1 cellular context compared by ENCODE assay signal in the genomic region with DNA sequence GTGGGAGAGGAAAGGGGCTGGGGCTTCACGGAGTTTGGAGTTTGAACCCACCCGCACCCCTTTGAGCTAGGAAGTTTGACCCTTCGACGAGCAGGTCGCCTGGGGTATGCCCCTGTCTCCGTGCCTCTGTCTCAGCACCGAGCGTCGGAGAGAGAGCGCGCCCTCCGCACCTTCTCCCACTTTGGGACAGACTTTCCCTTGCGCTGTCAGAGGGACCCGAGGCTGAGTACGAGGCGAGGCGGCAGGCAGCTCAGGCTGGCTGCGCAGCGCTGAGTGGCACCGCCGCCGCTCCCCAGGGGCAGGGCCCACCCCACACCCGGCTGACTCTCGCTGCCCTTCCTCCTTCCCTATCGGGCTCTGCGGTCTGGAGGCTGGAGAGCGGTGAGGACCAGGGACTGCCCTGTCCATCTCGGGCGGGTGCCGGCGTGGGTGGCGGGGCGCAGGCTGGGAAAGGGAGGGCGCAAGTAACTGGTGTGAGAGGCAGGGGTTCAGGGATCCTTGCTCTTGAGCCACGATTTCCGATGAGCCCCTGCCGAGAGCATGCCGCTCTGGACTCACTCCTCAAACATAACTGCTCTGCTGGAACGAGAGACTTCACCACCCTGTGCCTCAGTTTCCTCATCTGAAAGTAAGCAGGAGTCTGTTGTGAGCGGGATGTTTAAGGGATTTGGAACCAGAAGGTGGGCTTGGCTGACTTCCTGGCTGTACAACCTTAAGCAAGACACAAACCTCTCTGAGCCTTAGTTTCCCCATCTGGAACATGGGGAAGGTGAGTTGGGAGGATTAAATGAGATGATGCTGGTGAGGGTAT.
TF ChIP-seq lines count a peak whose summit lies in the region.

No MANE protein-coding gene starts in this region.

TF ChIP-seq in HepG2, 621 proteins besides CTCF, POLR2A, EP300 and RAD21 (continued from another document and continues in another):
- TF ChIP-seq, protein P1, sequence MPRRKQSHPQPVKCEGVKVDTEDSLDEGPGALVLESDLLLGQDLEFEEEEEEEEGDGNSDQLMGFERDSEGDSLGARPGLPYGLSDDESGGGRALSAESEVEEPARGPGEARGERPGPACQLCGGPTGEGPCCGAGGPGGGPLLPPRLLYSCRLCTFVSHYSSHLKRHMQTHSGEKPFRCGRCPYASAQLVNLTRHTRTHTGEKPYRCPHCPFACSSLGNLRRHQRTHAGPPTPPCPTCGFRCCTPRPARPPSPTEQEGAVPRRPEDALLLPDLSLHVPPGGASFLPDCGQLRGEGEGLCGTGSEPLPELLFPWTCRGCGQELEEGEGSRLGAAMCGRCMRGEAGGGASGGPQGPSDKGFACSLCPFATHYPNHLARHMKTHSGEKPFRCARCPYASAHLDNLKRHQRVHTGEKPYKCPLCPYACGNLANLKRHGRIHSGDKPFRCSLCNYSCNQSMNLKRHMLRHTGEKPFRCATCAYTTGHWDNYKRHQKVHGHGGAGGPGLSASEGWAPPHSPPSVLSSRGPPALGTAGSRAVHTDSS (CRISPR knock-in tag; conservative IDR thresholded peaks at IDR 0.05) = no peak
- TF ChIP-seq ZSCAN21 (CRISPR knock-in tag; IDR thresholded peaks at IDR 0.05; ENCODE audit: borderline replicate concordance) = no peak
- no peak for TF ChIP-seq PPARG (CRISPR knock-in tag; conservative IDR thresholded peaks at IDR 0.05)
- TF ChIP-seq UBTF (CRISPR knock-in tag; IDR thresholded peaks at IDR 0.05) = peak; percentile 81
- TF ChIP-seq, protein P2, sequence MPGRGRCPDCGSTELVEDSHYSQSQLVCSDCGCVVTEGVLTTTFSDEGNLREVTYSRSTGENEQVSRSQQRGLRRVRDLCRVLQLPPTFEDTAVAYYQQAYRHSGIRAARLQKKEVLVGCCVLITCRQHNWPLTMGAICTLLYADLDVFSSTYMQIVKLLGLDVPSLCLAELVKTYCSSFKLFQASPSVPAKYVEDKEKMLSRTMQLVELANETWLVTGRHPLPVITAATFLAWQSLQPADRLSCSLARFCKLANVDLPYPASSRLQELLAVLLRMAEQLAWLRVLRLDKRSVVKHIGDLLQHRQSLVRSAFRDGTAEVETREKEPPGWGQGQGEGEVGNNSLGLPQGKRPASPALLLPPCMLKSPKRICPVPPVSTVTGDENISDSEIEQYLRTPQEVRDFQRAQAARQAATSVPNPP (CRISPR knock-in tag; IDR thresholded peaks at IDR 0.05) = no peak
- TF ChIP-seq PBX3 (CRISPR knock-in tag; IDR thresholded peaks at IDR 0.05; ENCODE audit: borderline replicate concordance) = no peak
- no peak for TF ChIP-seq KLF13 (CRISPR knock-in tag; IDR thresholded peaks at IDR 0.05)
- no peak for TF ChIP-seq SMAD9 (CRISPR knock-in tag; IDR thresholded peaks at IDR 0.05)
- TF ChIP-seq LCORL (IDR thresholded peaks at IDR 0.05) = no peak
- no peak for TF ChIP-seq LCORL (CRISPR knock-in tag; IDR thresholded peaks at IDR 0.05)
- no peak for TF ChIP-seq ZNF879 (CRISPR knock-in tag; IDR thresholded peaks at IDR 0.05)
- no peak for TF ChIP-seq MEIS1 (CRISPR knock-in tag; IDR thresholded peaks at IDR 0.05; ENCODE audit: borderline replicate concordance)
- no peak for TF ChIP-seq PCBP1 (IDR thresholded peaks at IDR 0.05; ENCODE audit: borderline replicate concordance, low read depth, low read length)
- TF ChIP-seq RXRB (CRISPR knock-in tag; IDR thresholded peaks at IDR 0.05; ENCODE audit: borderline replicate concordance) = no peak
- no peak for TF ChIP-seq IKZF1 (IDR thresholded peaks at IDR 0.05)
- TF ChIP-seq ZSCAN5A (CRISPR knock-in tag; IDR thresholded peaks at IDR 0.05; ENCODE audit: borderline replicate concordance) = no peak
- TF ChIP-seq CBFB (CRISPR knock-in tag; IDR thresholded peaks at IDR 0.05) = no peak
- no peak for TF ChIP-seq FOXJ3 (CRISPR knock-in tag; IDR thresholded peaks at IDR 0.05; ENCODE audit: borderline replicate concordance)
- TF ChIP-seq, protein P3, sequence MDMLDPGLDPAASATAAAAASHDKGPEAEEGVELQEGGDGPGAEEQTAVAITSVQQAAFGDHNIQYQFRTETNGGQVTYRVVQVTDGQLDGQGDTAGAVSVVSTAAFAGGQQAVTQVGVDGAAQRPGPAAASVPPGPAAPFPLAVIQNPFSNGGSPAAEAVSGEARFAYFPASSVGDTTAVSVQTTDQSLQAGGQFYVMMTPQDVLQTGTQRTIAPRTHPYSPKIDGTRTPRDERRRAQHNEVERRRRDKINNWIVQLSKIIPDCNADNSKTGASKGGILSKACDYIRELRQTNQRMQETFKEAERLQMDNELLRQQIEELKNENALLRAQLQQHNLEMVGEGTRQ (IDR thresholded peaks at IDR 0.05; ENCODE audit: low read depth, low read length) = no peak
- TF ChIP-seq, protein P3 (CRISPR knock-in tag; IDR thresholded peaks at IDR 0.05; ENCODE audit: borderline replicate concordance) = no peak
- TF ChIP-seq FUBP1 (CRISPR knock-in tag; IDR thresholded peaks at IDR 0.05; ENCODE audit: borderline replicate concordance) = 0 out of 2 replicates have a peak, but pooled peaks have one; percentile 23
- TF ChIP-seq ZNF850 (CRISPR knock-in tag; conservative IDR thresholded peaks at IDR 0.05) = no peak
- no peak for TF ChIP-seq SOX13 (IDR thresholded peaks at IDR 0.05)
- no peak for TF ChIP-seq SOX13 (CRISPR knock-in tag; conservative IDR thresholded peaks at IDR 0.05 in 1 of 2, IDR thresholded peaks at IDR 0.05 in 1 of 2)
- TF ChIP-seq, protein P4, sequence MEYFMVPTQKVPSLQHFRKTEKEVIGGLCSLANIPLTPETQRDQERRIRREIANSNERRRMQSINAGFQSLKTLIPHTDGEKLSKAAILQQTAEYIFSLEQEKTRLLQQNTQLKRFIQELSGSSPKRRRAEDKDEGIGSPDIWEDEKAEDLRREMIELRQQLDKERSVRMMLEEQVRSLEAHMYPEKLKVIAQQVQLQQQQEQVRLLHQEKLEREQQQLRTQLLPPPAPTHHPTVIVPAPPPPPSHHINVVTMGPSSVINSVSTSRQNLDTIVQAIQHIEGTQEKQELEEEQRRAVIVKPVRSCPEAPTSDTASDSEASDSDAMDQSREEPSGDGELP (IDR thresholded peaks at IDR 0.05; ENCODE audit: borderline replicate concordance, low read depth) = no peak
- no peak for TF ChIP-seq ARHGAP35 (CRISPR knock-in tag; IDR thresholded peaks at IDR 0.05; ENCODE audit: borderline replicate concordance)
- TF ChIP-seq ZNF343 (CRISPR knock-in tag; IDR thresholded peaks at IDR 0.05) = no peak
- no peak for TF ChIP-seq POGK (CRISPR knock-in tag; conservative IDR thresholded peaks at IDR 0.05)
- TF ChIP-seq, protein P5, sequence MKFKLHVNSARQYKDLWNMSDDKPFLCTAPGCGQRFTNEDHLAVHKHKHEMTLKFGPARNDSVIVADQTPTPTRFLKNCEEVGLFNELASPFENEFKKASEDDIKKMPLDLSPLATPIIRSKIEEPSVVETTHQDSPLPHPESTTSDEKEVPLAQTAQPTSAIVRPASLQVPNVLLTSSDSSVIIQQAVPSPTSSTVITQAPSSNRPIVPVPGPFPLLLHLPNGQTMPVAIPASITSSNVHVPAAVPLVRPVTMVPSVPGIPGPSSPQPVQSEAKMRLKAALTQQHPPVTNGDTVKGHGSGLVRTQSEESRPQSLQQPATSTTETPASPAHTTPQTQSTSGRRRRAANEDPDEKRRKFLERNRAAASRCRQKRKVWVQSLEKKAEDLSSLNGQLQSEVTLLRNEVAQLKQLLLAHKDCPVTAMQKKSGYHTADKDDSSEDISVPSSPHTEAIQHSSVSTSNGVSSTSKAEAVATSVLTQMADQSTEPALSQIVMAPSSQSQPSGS (CRISPR knock-in tag; IDR thresholded peaks at IDR 0.05) = no peak
- TF ChIP-seq CHCHD3 (CRISPR knock-in tag; IDR thresholded peaks at IDR 0.05) = no peak
- TF ChIP-seq ZNF10 (CRISPR knock-in tag; IDR thresholded peaks at IDR 0.05; ENCODE audit: borderline replicate concordance, low read depth) = no peak
- TF ChIP-seq NR1H2 (CRISPR knock-in tag; IDR thresholded peaks at IDR 0.05; ENCODE audit: borderline replicate concordance, low read depth) = no peak
- TF ChIP-seq MBD4 (IDR thresholded peaks at IDR 0.05; ENCODE audit: borderline replicate concordance, low read length) = no peak
- TF ChIP-seq AKAP8 (CRISPR knock-in tag; IDR thresholded peaks at IDR 0.05) = no peak
- TF ChIP-seq, protein P6, sequence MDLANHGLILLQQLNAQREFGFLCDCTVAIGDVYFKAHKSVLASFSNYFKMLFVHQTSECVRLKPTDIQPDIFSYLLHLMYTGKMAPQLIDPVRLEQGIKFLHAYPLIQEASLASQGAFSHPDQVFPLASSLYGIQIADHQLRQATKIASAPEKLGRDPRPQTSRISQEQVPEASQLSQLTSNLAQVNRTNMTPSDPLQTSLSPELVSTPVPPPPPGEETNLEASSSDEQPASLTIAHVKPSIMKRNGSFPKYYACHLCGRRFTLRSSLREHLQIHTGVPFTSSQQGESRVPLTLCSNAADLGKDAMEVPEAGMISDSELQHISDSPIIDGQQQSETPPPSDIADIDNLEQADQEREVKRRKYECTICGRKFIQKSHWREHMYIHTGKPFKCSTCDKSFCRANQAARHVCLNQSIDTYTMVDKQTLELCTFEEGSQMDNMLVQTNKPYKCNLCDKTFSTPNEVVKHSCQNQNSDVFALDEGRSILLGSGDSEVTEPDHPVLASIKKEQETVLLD (CRISPR knock-in tag; IDR thresholded peaks at IDR 0.05; ENCODE audit: low read depth) = no peak
- no peak for TF ChIP-seq E2F5 (CRISPR knock-in tag; conservative IDR thresholded peaks at IDR 0.05)
- no peak for TF ChIP-seq TSC22D2 (CRISPR knock-in tag; IDR thresholded peaks at IDR 0.05; ENCODE audit: borderline replicate concordance)
